Comparison of ENCODE assay signal across 21 cellular contexts in genomic region chr20:52893498-52893897, GRCh38.
DNase-seq lines count a peak whose midpoint lies in the region; ATAC-seq, FAIRE-seq and TF ChIP-seq lines count a peak whose summit lies in the region.
"Had no signal": no experiment of that assay in that cellular context is flagged by ENCODE, and none has a peak within 500 bp of the region (broad histone marks: within the 10 kb centered on the region; RNA-seq: fewer than 3 reads in every experiment).

No MANE protein-coding gene starts in this region.

- no peak overlapping the region for H3K27ac ChIP-seq in HepG2 (ENCODE audit: extremely low read length, insufficient read depth, low read length)
- H3K27ac ChIP-seq in right lobe of liver = no peak overlapping the region
- no peak overlapping the region for H3K27ac ChIP-seq in RWPE1
- no peak overlapping the region for H3K27ac ChIP-seq in K562 (ENCODE audit: extremely low read depth, low read depth, low read length)
- H3K27ac ChIP-seq: 22Rv1; A549; BLaER1 treated with 17β-estradiol and CSF1 and Interleukin-3, amounts not matched to agents 10 nM and 100 nM; C4-2B had no signal

- BruUV-seq in HepG2 (replicated peaks; lab: Mats Ljungman, UMichigan) (no TSS peak), K562 (replicated peaks; lab: Mats Ljungman, UMichigan) (no TSS peak)

- in situ Hi-C loops in HepG2 (cut with HindIII; ENCODE audit: extremely low pct_ligation_motif_present, low pct_unique_long_range_greater_than_20kb) = no loop called here
- in situ Hi-C loops in K562 (cut with MboI) = no loop called here

- CTCF ChIA-PET in HepG2 (lab: Yijun Ruan, JAX; ENCODE audit: low intra/inter-chr PET ratio, low total read pairs) (no interaction called here), RWPE1 (lab: Yijun Ruan, JAX) (interaction anchor here (0.7 kb wide), 1 partner anchor 43 kb away, joined by 3 read pairs; no protein-coding TSS in a partner anchor), K562 (lab: Yijun Ruan, JAX; ENCODE audit: low intra/inter-chr PET ratio) (no interaction called here)

- H4K20me1 ChIP-seq in HepG2 (ENCODE audit: insufficient read depth, low read length) (no peaks in the 10 kb centered on the region), K562 (replicated peaks; ENCODE audit: control insufficient read depth, insufficient read depth, low read length) (no peaks in the 10 kb centered on the region)
- H4K20me1 ChIP-seq: BLaER1 treated with 17β-estradiol and CSF1 and Interleukin-3, amounts not matched to agents 10 nM and 100 nM had no signal

- TF ChIP-seq CTCF in HepG2 (CRISPR knock-in tag; IDR thresholded peaks at IDR 0.05) (no peak), right lobe of liver (IDR thresholded peaks at IDR 0.05) (no peak), RWPE1 (conservative IDR thresholded peaks at IDR 0.05; ENCODE audit: low read depth) (0 out of 2 replicates have a peak, but pooled peaks have one; percentile 10), K562 (IDR thresholded peaks at IDR 0.05 in 2 of 3, conservative IDR thresholded peaks at IDR 0.05 in 1 of 3; ENCODE audit: insufficient read depth in 2 of 3, low read depth in 1 of 3, low read length in 3 of 3) (no peak)

- H3K27me3 ChIP-seq in HepG2 (ENCODE audit: control insufficient read depth in 1 of 2, insufficient read depth in 2 of 2, low read length in 2 of 2) (no peaks in the 10 kb centered on the region), right lobe of liver (no peaks in the 10 kb centered on the region), K562 (ENCODE audit: control insufficient read depth in 2 of 2, insufficient read depth in 2 of 2, low read length in 2 of 2) (no peaks in the 10 kb centered on the region)
- H3K27me3 ChIP-seq: BLaER1 treated with 17β-estradiol and CSF1 and Interleukin-3, amounts not matched to agents 10 nM and 100 nM had no signal

- no peaks in the 10 kb centered on the region for H3K79me2 ChIP-seq in HepG2 (ENCODE audit: insufficient read depth, low read length)
- no peaks in the 10 kb centered on the region for H3K79me2 ChIP-seq in K562 (ENCODE audit: control insufficient read depth, insufficient read depth, low read length)

- H3K9ac ChIP-seq in HepG2 (ENCODE audit: insufficient read depth, low read depth, low read length) = no peak overlapping the region
- H3K9ac ChIP-seq in K562 (ENCODE audit: insufficient read depth in 1 of 2, low read depth in 2 of 2, low read length in 2 of 2) = no peak overlapping the region
- H3K9ac ChIP-seq: BLaER1 treated with 17β-estradiol and CSF1 and Interleukin-3, amounts not matched to agents 10 nM and 100 nM had no signal

- H3K4me2 ChIP-seq in HepG2 (ENCODE audit: low read depth, low read length) = no peak overlapping the region
- no peak overlapping the region for H3K4me2 ChIP-seq in K562 (ENCODE audit: insufficient read depth, low read length)
- H3K4me2 ChIP-seq: A549; BLaER1 treated with 17β-estradiol and CSF1 and Interleukin-3, amounts not matched to agents 10 nM and 100 nM had no signal

- H3K4me1 ChIP-seq in HepG2 (ENCODE audit: insufficient read depth, low read length) (no peaks in the 10 kb centered on the region), right lobe of liver (no peaks in the 10 kb centered on the region), K562 (replicated peaks in 1 of 2; ENCODE audit: control insufficient read depth in 2 of 2, insufficient read depth in 2 of 2, low read length in 2 of 2) (no peaks in the 10 kb centered on the region)
- H3K4me1 ChIP-seq: A549, Caco-2 had no signal

- DNase-seq in HepG2 (ENCODE audit: low spot score) (no peak), right lobe of liver (no peak), RWPE1 (ENCODE audit: low spot score) (no peak), K562 (ENCODE audit: extremely low read depth in 1 of 4, low spot score in 3 of 4) (no peak), activated T-cell treated with anti-CD3 and anti-CD28 coated beads for 4 hours (no peak)
- DNase-seq: AML-193; Caco-2; Calu3; CD4-positive, alpha-beta T cell; CD8-positive, alpha-beta T cell; DMS79 treated with DMSO at 0.1 percent for 48 hours; GF-D8 had no signal

- H3K9me1 ChIP-seq in K562 (ENCODE audit: control insufficient read depth, insufficient read depth, low read length) = no peaks in the 10 kb centered on the region

- H3K36me3 ChIP-seq in HepG2 (replicated peaks in 1 of 2; ENCODE audit: control insufficient read depth in 1 of 2, insufficient read depth in 2 of 2, low read length in 2 of 2) = no peaks in the 10 kb centered on the region
- no peaks in the 10 kb centered on the region for H3K36me3 ChIP-seq in right lobe of liver
- no peaks in the 10 kb centered on the region for H3K36me3 ChIP-seq in K562 (ENCODE audit: control insufficient read depth, insufficient read depth, low read length)
- H3K36me3 ChIP-seq: BLaER1 treated with 17β-estradiol and CSF1 and Interleukin-3, amounts not matched to agents 10 nM and 100 nM had no signal

- TF ChIP-seq POLR2A in HepG2 (IDR thresholded peaks at IDR 0.05; ENCODE audit: insufficient read depth in 1 of 2, low read depth in 2 of 2, low read length in 2 of 2) (no peak), right lobe of liver (IDR thresholded peaks at IDR 0.05) (no peak), K562 (conservative IDR thresholded peaks at IDR 0.05) (no peak)

- POLR2A ChIA-PET in HepG2 (lab: Yijun Ruan, JAX) (no interaction called here), RWPE1 (lab: Yijun Ruan, JAX; ENCODE audit: low non-redundant PET) (no interaction called here), K562 (lab: Yijun Ruan, JAX) (no interaction called here)

- no peak overlapping the region for H3K4me3 ChIP-seq in HepG2 (replicated peaks in 1 of 3; ENCODE audit: insufficient read depth in 1 of 3, low read depth in 2 of 3, low read length in 3 of 3)
- no peak overlapping the region for H3K4me3 ChIP-seq in right lobe of liver
- no peak overlapping the region for H3K4me3 ChIP-seq in K562
- H3K4me3 ChIP-seq: A549; BLaER1 treated with 17β-estradiol and CSF1 and Interleukin-3, amounts not matched to agents 10 nM and 100 nM had no signal

- no peak for TF ChIP-seq EP300 in HepG2 (IDR thresholded peaks at IDR 0.05; ENCODE audit: low read depth in 2 of 2, low read length in 2 of 2)
- no peak for TF ChIP-seq EP300 in HepG2 (CRISPR knock-in tag; IDR thresholded peaks at IDR 0.05; ENCODE audit: borderline replicate concordance)
- TF ChIP-seq EP300 in K562 (IDR thresholded peaks at IDR 0.05; ENCODE audit: low read length) = no peak

- no peak overlapping the region for H2AFZ ChIP-seq in HepG2 (ENCODE audit: low read length)
- H2AFZ ChIP-seq in K562 (ENCODE audit: low read depth, low read length) = no peak overlapping the region

- intact Hi-C loops in HepG2 (cut with micrococcal nuclease; ENCODE audit: unreplicated experiment) = no loop called here
- intact Hi-C loops in right lobe of liver (cut with DNase I) = no loop called here
- intact Hi-C loops in K562 (cut with micrococcal nuclease) = no loop called here

- ATAC-seq in HepG2 (no peak), right lobe of liver (no peak), K562 (no peak), GM21381 (IDR thresholded peaks at IDR 0.05; ENCODE audit: unreplicated experiment) (no peak)
- ATAC-seq: A549; CD8-positive, alpha-beta T cell had no signal

- TF ChIP-seq RAD21 in HepG2 (CRISPR knock-in tag; IDR thresholded peaks at IDR 0.05) (no peak), K562 (CRISPR knock-in tag; conservative IDR thresholded peaks at IDR 0.05 in 1 of 2, IDR thresholded peaks at IDR 0.05 in 1 of 2) (no peak)

- under 1% methylated on average over 4 of the region's 4 CpGs for WGBS in HepG2 (ENCODE audit: low lambda C conversion rate)
- 82% methylated on average over 4 of the region's 4 CpGs for WGBS in right lobe of liver (ENCODE audit: insufficient coverage, low coverage, low lambda C conversion rate, missing lambda C conversion rate)
- 0% methylated on average over 4 of the region's 4 CpGs for WGBS in K562 (ENCODE audit: insufficient coverage, low coverage, missing lambda C conversion rate)

- FAIRE-seq in HepG2 (lab: Jason Lieb, UNC) (no peak), K562 (lab: Jason Lieb, UNC) (no peak)
- FAIRE-seq: A549, D721Med, G401.6, GM12892, GM18507 had no signal

- H3K9me3 ChIP-seq in HepG2 (ENCODE audit: low read length) (0 out of 2 replicates have a peak, but pooled peaks cover 7% of the 10 kb centered on the region), right lobe of liver (no peaks in the 10 kb centered on the region), K562 (replicated peaks; ENCODE audit: control insufficient read depth, insufficient read depth, low read depth, low read length) (no peaks in the 10 kb centered on the region)
- H3K9me3 ChIP-seq: A549, Caco-2 had no signal

TF ChIP-seq in HepG2, 621 proteins besides CTCF, POLR2A, EP300 and RAD21 (continues in another document):
- no peak for TF ChIP-seq ISL2 (CRISPR knock-in tag; IDR thresholded peaks at IDR 0.05)
- TF ChIP-seq ZNF224 (CRISPR knock-in tag; IDR thresholded peaks at IDR 0.05) = no peak
- peak; percentile 93 for TF ChIP-seq CREB1 (IDR thresholded peaks at IDR 0.05)
- TF ChIP-seq CREB1 (CRISPR knock-in tag; IDR thresholded peaks at IDR 0.05) = no peak

TF ChIP-seq in K562, 482 proteins besides CTCF, POLR2A, EP300 and RAD21:
- TF ChIP-seq ZNF695 (CRISPR knock-in tag; IDR thresholded peaks at IDR 0.05) (no peak), ATF3 (IDR thresholded peaks at IDR 0.05) (peak; percentile 41; the same call in 1 of the 2 replicates), ATF3 (CRISPR knock-in tag; conservative IDR thresholded peaks at IDR 0.05) (no peak)

Comparison
In these comparisons a context has a peak if more than half of its experiments do, and no peak if none do; other contexts are left out.
1. Of the 241 proteins assayed by ChIP-seq in both HepG2 and K562: peak only in HepG2: MAFF and MAFK; only in K562: none; in both: none; in neither: 236; mixed calls (peak in some experiments, not most) for 3.